In genomic region chr1:55560246-55560645, GRCh38 we compare ENCODE assay signal across 16 cellular contexts.
DNase-seq lines count a peak whose midpoint lies in the region; TF ChIP-seq lines count a peak whose summit lies in the region.
"Had no signal": no experiment of that assay in that cellular context is flagged by ENCODE, and none has a peak within 500 bp of the region (broad histone marks: within the 10 kb centered on the region; RNA-seq: fewer than 3 reads in every experiment).

No MANE protein-coding gene starts in this region.

- DNase-seq in AG04450 (ENCODE audit: low read depth, low spot score) (no peak), GM23248 (no peak), choroid plexus epithelial cell (ENCODE audit: low read depth) (peak; percentile 19), left kidney (ENCODE audit: low read depth, low spot score) (peak; percentile 34), ureter (ENCODE audit: low spot score) (no peak), esophagus muscularis mucosa (ENCODE audit: extremely low spot score) (no peak), Calu3 (no peak), D341Med (ENCODE audit: low spot score) (no peak)
- DNase-seq: CD4-positive, alpha-beta memory T cell; EL; H9; NCI-H187 treated with DMSO at 0.1 percent for 48 hours; NCI-H2227 treated with DMSO at 0.1 percent for 48 hours; NCI-H526 treated with DMSO at 0.1 percent for 48 hours had no signal

- POLR2A ChIA-PET in AG04450 (lab: Yijun Ruan, JAX): no interaction called here

- H3K36me3 Mint-ChIP-seq in Calu3 (ENCODE audit: insufficient read depth, unreplicated experiment): no peaks in the 10 kb centered on the region
- H3K36me3 Mint-ChIP-seq: CD4-positive, alpha-beta memory T cell had no signal

- TF ChIP-seq EP300 in esophagus muscularis mucosa (IDR thresholded peaks at IDR 0.05): no peak

- no peak overlapping the region for H3K4me3 Mint-ChIP-seq in Calu3 (ENCODE audit: low read depth, unreplicated experiment)
- H3K4me3 Mint-ChIP-seq: CD4-positive, alpha-beta memory T cell; H9; T-helper 1 cell treated with Interleukin-12 subunit alpha and Interleukin-12 subunit beta and Interleukin-4 antibody, amounts not matched to agents 30 μg/mL and 1 μg/mL, for 36 hours had no signal

- TF ChIP-seq CTCF in AG04450 (IDR thresholded peaks at IDR 0.05; ENCODE audit: low read depth, low read length): no peak
- TF ChIP-seq CTCF in choroid plexus epithelial cell (conservative IDR thresholded peaks at IDR 0.05; ENCODE audit: low read depth, low read length): no peak
- TF ChIP-seq CTCF in esophagus muscularis mucosa (IDR thresholded peaks at IDR 0.05): no peak
- no peak for TF ChIP-seq CTCF in Calu3 (IDR thresholded peaks at IDR 0.05; ENCODE audit: unreplicated experiment)

- in situ Hi-C loops in GM23248 (cut with MboI): no loop called here

- H3K4me2 ChIP-seq in GM23248 (ENCODE audit: unreplicated experiment): no peak overlapping the region

- no TSS peak for BruUV-seq in Calu3 (replicated peaks; lab: Mats Ljungman, UMichigan)

- H3K79me2 ChIP-seq in GM23248 (ENCODE audit: insufficient read depth): no peaks in the 10 kb centered on the region

- H3K4me1 ChIP-seq in GM23248 (ENCODE audit: insufficient read depth) (peaks cover 10% of the 10 kb centered on the region), esophagus muscularis mucosa (peaks cover 0 to 9% (median 0%) of the 10 kb centered on the region in 4 donors)

- no peaks in the 10 kb centered on the region for H3K9me2 ChIP-seq in GM23248 (ENCODE audit: insufficient read depth)

- no peaks in the 10 kb centered on the region for H4K20me1 ChIP-seq in GM23248 (ENCODE audit: insufficient read depth)

- H3K9me3 ChIP-seq in AG04450 (ENCODE audit: control insufficient read depth, insufficient read depth, low read length) (no peaks in the 10 kb centered on the region), GM23248 (ENCODE audit: low read depth) (no peaks in the 10 kb centered on the region), esophagus muscularis mucosa (no peaks in the 10 kb centered on the region)

- no peak overlapping the region for H3K27ac Mint-ChIP-seq in Calu3 (ENCODE audit: unreplicated experiment)
- H3K27ac Mint-ChIP-seq: CD4-positive, alpha-beta memory T cell; H9; T-helper 1 cell treated with Interleukin-12 subunit alpha and Interleukin-12 subunit beta and Interleukin-4 antibody, amounts not matched to agents 30 μg/mL and 1 μg/mL, for 36 hours had no signal

- H3K27me3 ChIP-seq in AG04450 (ENCODE audit: control insufficient read depth, insufficient read depth, low read length): no peaks in the 10 kb centered on the region
- no peaks in the 10 kb centered on the region for H3K27me3 ChIP-seq in GM23248 (replicated peaks; ENCODE audit: insufficient read depth)
- no peaks in the 10 kb centered on the region for H3K27me3 ChIP-seq in esophagus muscularis mucosa

- intact Hi-C loops in esophagus muscularis mucosa (cut with DNase I) (no loop called here), Calu3 (cut with micrococcal nuclease; ENCODE audit: unreplicated experiment) (no loop called here)

- H3K27ac ChIP-seq in AG04450 (ENCODE audit: low read depth, low read length) (peak overlapping the region; percentile 43), GM23248 (no peak overlapping the region), esophagus muscularis mucosa (replicated peaks in 1 of 4) (no peak overlapping the region)
- H3K27ac ChIP-seq: RWPE1 had no signal

- CTCF ChIA-PET in AG04450 (lab: Charles Lee) (no interaction called here), Calu3 (lab: Charles Lee) (no interaction called here)

- no peaks in the 10 kb centered on the region for H3K4me1 Mint-ChIP-seq in Calu3 (ENCODE audit: low read depth, unreplicated experiment)
- H3K4me1 Mint-ChIP-seq: CD4-positive, alpha-beta memory T cell; H9 had no signal

- 0 out of 2 replicates have a peak overlapping the region, but pooled peaks have one; percentile 16 for H2AFZ ChIP-seq in GM23248

- no peak for TF ChIP-seq POLR2A in esophagus muscularis mucosa (IDR thresholded peaks at IDR 0.05; ENCODE audit: low read depth)

- no peak overlapping the region for H3K4me3 ChIP-seq in AG04450 (ENCODE audit: low read depth, low read length)
- no peak overlapping the region for H3K4me3 ChIP-seq in GM23248
- H3K4me3 ChIP-seq in choroid plexus epithelial cell (ENCODE audit: low read depth, low read length): no peak overlapping the region
- H3K4me3 ChIP-seq in esophagus muscularis mucosa: no peak overlapping the region

- H3K36me3 ChIP-seq in GM23248 (ENCODE audit: low read depth) (no peaks in the 10 kb centered on the region), esophagus muscularis mucosa (no peaks in the 10 kb centered on the region)

- peaks cover 3% of the 10 kb centered on the region for H3K9me3 Mint-ChIP-seq in Calu3 (ENCODE audit: low read depth, unreplicated experiment)
- H3K9me3 Mint-ChIP-seq: CD4-positive, alpha-beta memory T cell; H9 had no signal

- WGBS in GM23248 (ENCODE audit: low coverage in 1 of 2, low lambda C conversion rate in 2 of 2, missing lambda C conversion rate in 2 of 2), 2 experiments: 41 to 57% methylated on average over 2 of the region's 2 CpGs
- WGBS in esophagus muscularis mucosa: 58% methylated on average over 2 of the region's 2 CpGs

- no peak overlapping the region for H3K9ac ChIP-seq in GM23248

- no peaks in the 10 kb centered on the region for H3F3A ChIP-seq in GM23248 (ENCODE audit: insufficient read depth)

- peaks cover 9% of the 10 kb centered on the region for H3K27me3 Mint-ChIP-seq in Calu3 (ENCODE audit: unreplicated experiment)

Comparison
In these comparisons a context has a peak if more than half of its experiments do, and no peak if none do; other contexts are left out.
1. DNase-seq: peak in choroid plexus epithelial cell (single experiment) and left kidney (single experiment); none in AG04450 (single experiment), GM23248 (single experiment), ureter (single experiment), esophagus muscularis mucosa (single experiment), Calu3 (single experiment) and D341Med (single experiment).